ENCODE assay signal across 8 cellular contexts in the genomic region with DNA sequence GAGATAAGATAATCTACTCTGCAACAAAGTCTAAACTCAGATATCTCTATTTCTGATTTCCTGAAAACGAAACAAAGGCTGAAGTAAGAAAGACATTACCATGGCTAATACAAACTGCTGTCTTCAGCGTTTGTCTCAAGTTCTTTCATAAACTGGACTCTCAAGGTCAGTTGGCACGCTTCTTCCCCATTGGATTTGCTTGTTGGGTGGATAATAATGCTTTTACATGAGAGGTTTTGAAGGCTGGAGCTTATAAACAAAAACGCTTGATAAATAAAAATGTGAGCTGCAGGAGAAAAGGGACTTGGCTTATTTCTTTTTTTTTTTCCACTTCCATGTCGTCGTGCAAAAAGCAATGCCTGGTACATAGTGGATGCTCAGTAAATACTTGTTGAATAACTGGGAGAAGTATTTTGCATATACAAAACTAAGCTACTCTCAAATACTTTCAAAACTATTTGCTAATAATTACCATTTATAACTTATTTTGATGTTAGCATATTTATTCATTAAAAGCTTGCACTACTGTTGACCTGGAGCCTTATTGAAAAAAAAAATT.
DNase-seq lines count a peak whose midpoint lies in the region; ATAC-seq and TF ChIP-seq lines count a peak whose summit lies in the region.

No MANE protein-coding gene starts in this region.

- ATAC-seq in activated CD4-positive, alpha-beta T cell treated with anti-CD3 and anti-CD28 coated beads for 36 hours: no peak
- ATAC-seq in HG03175 (IDR thresholded peaks at IDR 0.05; ENCODE audit: unreplicated experiment): no peak

- CTCF ChIA-PET in activated CD4-positive, alpha-beta T cell treated with anti-CD3 and anti-CD28 coated beads for 36 hours (lab: Charles Lee): interaction anchor here (0.6 to 2.5 kb wide), 7 partner anchors 16 to 135 kb away, joined by 3 to 10 read pairs (median 3); no protein-coding TSS in a partner anchor

- DNase-seq in activated CD4-positive, alpha-beta T cell treated with anti-CD3 and anti-CD28 coated beads for 36 hours: no peak
- DNase-seq in activated CD4-positive, alpha-beta T cell treated with anti-CD3 and anti-CD28 coated beads for 4 hours: no peak
- DNase-seq in caudate nucleus (lab: John Stamatoyannopoulos, UW) (no peak), midbrain (lab: John Stamatoyannopoulos, UW) (peak; percentile 47), NCI-H2196 treated with DMSO at 0.1 percent for 48 hours (lab: John Stamatoyannopoulos, UW; ENCODE audit: unreplicated experiment) (no peak), HuH-7.5 (ENCODE audit: low spot score) (no peak)

- no peaks in the 10 kb centered on the region for H3K36me3 Mint-ChIP-seq in activated CD4-positive, alpha-beta T cell treated with anti-CD3 and anti-CD28 coated beads for 36 hours (ENCODE audit: low read depth)

- no peak for TF ChIP-seq CTCF in KMS-11 (conservative IDR thresholded peaks at IDR 0.05; ENCODE audit: low read depth, low read length)

- H3K9ac ChIP-seq in KMS-11: peak overlapping the region; percentile 59

- H4K20me1 ChIP-seq in KMS-11 (ENCODE audit: insufficient read depth): no peaks in the 10 kb centered on the region

- H3K4me1 Mint-ChIP-seq in activated CD4-positive, alpha-beta T cell treated with anti-CD3 and anti-CD28 coated beads for 36 hours: peaks cover 15% of the 10 kb centered on the region

- no peak overlapping the region for H3K4me3 ChIP-seq in KMS-11 (IDR thresholded peaks at IDR 0.05; ENCODE audit: insufficient read depth, low read depth, low read length)

- H3K36me3 ChIP-seq in KMS-11 (ENCODE audit: insufficient read depth): no peaks in the 10 kb centered on the region

- intact Hi-C loops in activated CD4-positive, alpha-beta T cell treated with anti-CD3 and anti-CD28 coated beads for 36 hours (cut with DNase I, micrococcal nuclease): loop anchor here (5.0 to 10.0 kb wide), 4 partner anchors 66 to 1698 kb away; a partner anchor contains a TSS

- H3K27me3 ChIP-seq in KMS-11 (ENCODE audit: insufficient read depth, low read depth): no peaks in the 10 kb centered on the region

- H3K27ac Mint-ChIP-seq in activated CD4-positive, alpha-beta T cell treated with anti-CD3 and anti-CD28 coated beads for 36 hours: peak overlapping the region; percentile 99

- H3K4me1 ChIP-seq in KMS-11 (ENCODE audit: low read depth, poor library complexity, severe bottlenecking): peaks cover 33% of the 10 kb centered on the region

- peak overlapping the region; percentile 94 for H3K4me2 ChIP-seq in KMS-11

- peak overlapping the region; percentile 84 for H3K27ac ChIP-seq in KMS-11
- peak overlapping the region; percentile 91 for H3K27ac ChIP-seq in caudate nucleus (ENCODE audit: low read depth, low read length)

- H3K9me3 Mint-ChIP-seq in activated CD4-positive, alpha-beta T cell treated with anti-CD3 and anti-CD28 coated beads for 36 hours (ENCODE audit: low read depth): no peaks in the 10 kb centered on the region

- H2AFZ ChIP-seq in KMS-11 (ENCODE audit: low read depth): peak overlapping the region; percentile 62; the same call in 1 of the 2 replicates

- POLR2A ChIA-PET in activated CD4-positive, alpha-beta T cell treated with anti-CD3 and anti-CD28 coated beads for 36 hours (lab: Charles Lee): interaction anchor here (0.6 to 0.8 kb wide), 2 partner anchors 72 to 74 kb away, joined by 3 to 6 read pairs; no protein-coding TSS in a partner anchor

- no peaks in the 10 kb centered on the region for H3K27me3 Mint-ChIP-seq in activated CD4-positive, alpha-beta T cell treated with anti-CD3 and anti-CD28 coated beads for 36 hours

- H3K79me2 ChIP-seq in KMS-11 (ENCODE audit: insufficient read depth, low read depth): no peaks in the 10 kb centered on the region

- peak overlapping the region; percentile 73 for H3K4me3 Mint-ChIP-seq in activated CD4-positive, alpha-beta T cell treated with anti-CD3 and anti-CD28 coated beads for 36 hours
